20 cellular contexts compared by ENCODE assay signal in the genomic region with DNA sequence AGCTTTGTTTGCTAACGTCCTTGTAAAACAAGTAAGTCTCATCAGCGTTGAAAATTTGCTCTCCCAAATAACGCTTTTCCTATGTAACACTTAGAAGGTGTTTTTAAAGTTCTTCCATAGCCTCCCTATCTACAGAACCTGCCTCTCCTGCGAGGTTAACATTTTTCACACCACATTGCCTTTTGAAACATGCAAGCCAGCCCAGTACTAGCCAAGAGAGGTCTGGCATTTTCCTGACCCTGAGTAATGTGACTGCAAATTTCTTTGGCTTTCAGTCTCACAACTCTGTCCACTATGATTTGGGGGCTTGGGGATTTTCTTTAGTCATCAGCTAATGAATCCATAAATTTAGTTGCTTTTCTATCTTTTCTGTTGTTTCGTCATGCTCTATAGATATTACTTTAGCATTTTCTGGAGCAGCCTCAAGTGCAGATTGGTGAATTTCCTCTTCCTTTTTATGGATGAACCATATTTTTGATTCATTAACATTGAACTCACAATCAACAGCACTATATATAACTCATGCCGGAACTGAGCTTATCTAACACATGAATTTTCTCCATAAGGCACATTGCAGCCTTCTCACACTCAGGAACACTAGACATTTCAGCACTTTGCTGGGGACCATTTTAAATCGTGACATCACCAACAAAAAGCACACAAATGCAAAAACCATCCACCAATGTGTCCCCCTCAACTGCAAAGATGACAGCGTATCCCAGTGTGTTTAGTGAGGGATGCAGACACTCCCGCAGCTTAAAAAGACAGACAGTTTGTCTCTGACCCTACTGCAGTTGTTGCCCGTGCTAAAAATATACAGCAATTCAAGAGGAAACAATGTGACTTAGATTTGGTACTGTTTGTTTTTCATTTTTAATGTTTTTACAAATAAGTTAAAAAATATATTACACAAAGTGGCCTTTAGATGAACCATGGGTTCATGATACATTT.
"Had no signal": no experiment of that assay in that cellular context is flagged by ENCODE, and none has a peak within 500 bp of the region (broad histone marks: within the 10 kb centered on the region; RNA-seq: fewer than 3 reads in every experiment).

No MANE protein-coding gene starts in this region.

- H3K9me3 ChIP-seq: mucosa of descending colon, pancreas, prostate gland, sigmoid colon, suprapubic skin, thyroid gland, upper lobe of left lung, uterus had no signal

- H3K36me3 ChIP-seq: gastroesophageal sphincter, pancreas, prostate gland, sigmoid colon, suprapubic skin, thyroid gland, upper lobe of left lung, uterus had no signal

- H3K4me1 Mint-ChIP-seq: natural killer cell had no signal

- H3K4me3 Mint-ChIP-seq: natural killer cell had no signal

- H3K27ac ChIP-seq: gastroesophageal sphincter, pancreas, prostate gland, sigmoid colon, suprapubic skin, thyroid gland, upper lobe of left lung, uterus had no signal

- DNase-seq: effector memory CD4-positive, alpha-beta T cell; left cardiac atrium; mammary epithelial cell; mucosa of descending colon; natural killer cell; occipital lobe; pancreas; sigmoid colon; small intestine; stimulated activated CD4-positive, alpha-beta T cell treated with anti-CD3 and anti-CD28 coated beads, Interleukin-2, amount 100 ng/mL, for 48 hours; stimulated activated naive CD8-positive, alpha-beta T cell treated with anti-CD3 and anti-CD28 coated beads, Interleukin-15, Interleukin-2, amounts not matched to agents 100 U/mL and 50 U/mL, for 24 hours; thyroid gland; uterus had no signal

- H3K27ac Mint-ChIP-seq: natural killer cell had no signal

- H3K36me3 Mint-ChIP-seq: natural killer cell had no signal

- H3K27me3 ChIP-seq: pancreas, sigmoid colon, suprapubic skin, thyroid gland, upper lobe of left lung, uterus had no signal

- ATAC-seq: esophagus mucosa; gastroesophageal sphincter; mucosa of descending colon; natural killer cell; pancreas; stimulated activated naive CD8-positive, alpha-beta T cell treated with anti-CD3 and anti-CD28 coated beads, Interleukin-15, Interleukin-2, amounts not matched to agents 100 U/mL and 50 U/mL, for 24 hours had no signal

- H3K4me3 ChIP-seq: gastroesophageal sphincter, mucosa of descending colon, pancreas, prostate gland, sigmoid colon, suprapubic skin, thyroid gland, upper lobe of left lung, uterus had no signal

- FAIRE-seq: endometrium, kidney, pancreas, small intestine had no signal

- H3K4me1 ChIP-seq: gastroesophageal sphincter, pancreas, prostate gland, sigmoid colon, thyroid gland, upper lobe of left lung, uterus had no signal
